In the genomic region with DNA sequence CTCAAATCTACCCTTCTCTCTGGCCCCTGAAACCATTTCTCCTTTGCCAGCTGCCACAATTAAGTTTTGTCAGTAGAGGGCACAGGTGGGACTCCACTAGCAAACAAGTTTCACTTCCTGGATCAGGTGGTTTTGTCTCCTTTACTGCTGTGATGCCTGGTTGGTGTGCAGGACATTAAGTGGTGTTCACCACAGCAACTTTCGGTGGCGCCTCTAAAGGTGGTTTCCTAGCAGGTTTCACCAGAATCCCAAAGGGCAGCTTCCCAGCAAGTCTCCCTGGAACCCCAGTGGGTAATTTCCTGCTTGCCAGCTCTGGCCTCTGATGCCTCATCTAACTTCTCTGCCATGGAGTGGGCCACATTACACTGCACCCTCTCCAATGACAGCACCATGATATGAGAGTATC, we compare ENCODE assay signal across 8 cellular contexts. TPM values are rescaled to one million over a fixed set of nuclear protein-coding genes. Genes with fewer than 3 reads are reported as not detected.
DNase-seq lines count a peak whose midpoint lies in the region; ATAC-seq and TF ChIP-seq lines count a peak whose summit lies in the region.

No MANE protein-coding gene starts in this region.

- peaks cover 62% of the 10 kb centered on the region for H3K36me3 Mint-ChIP-seq in T-cell

- no peak overlapping the region for H2AK5ac ChIP-seq in mesenchymal stem cell (ENCODE audit: low read length, severe bottlenecking)

- no peak overlapping the region for H2BK15ac ChIP-seq in mesenchymal stem cell (ENCODE audit: low read depth, poor library complexity, severe bottlenecking)

- no peaks in the 10 kb centered on the region for H3K9me3 Mint-ChIP-seq in T-cell

- peak; percentile 62 for TF ChIP-seq CTCF in GM06990 (IDR thresholded peaks at IDR 0.05; ENCODE audit: insufficient read depth, low read length, poor library complexity, severe bottlenecking)

- peak; percentile 98 for ATAC-seq in GM19395 (IDR thresholded peaks at IDR 0.05; ENCODE audit: unreplicated experiment)
- peak; percentile 95 for ATAC-seq in HG03196 (IDR thresholded peaks at IDR 0.05; ENCODE audit: unreplicated experiment)
- peak; percentile 52 to 67 (median 54) for ATAC-seq in T-cell (replicated peaks in 1 of 4)

- no peak overlapping the region for H3K9ac ChIP-seq in mesenchymal stem cell (ENCODE audit: low read length)

- H3K27ac Mint-ChIP-seq in T-cell: peak overlapping the region in 1 of 2 donors; percentile 44

- H3K4me1 Mint-ChIP-seq in T-cell: peaks cover 0 to 2% (median 0%) of the 10 kb centered on the region in 3 donors

- H3K23ac ChIP-seq in mesenchymal stem cell (ENCODE audit: low read length in 2 of 2): no peak overlapping the region

- no peak overlapping the region for H3K18ac ChIP-seq in mesenchymal stem cell (ENCODE audit: low read depth in 1 of 2, low read length in 2 of 2)

- POLR2A ChIA-PET in T-cell (lab: Charles Lee): no interaction called here

- H2AFZ ChIP-seq in mesenchymal stem cell (ENCODE audit: low read depth, low read length): no peak overlapping the region

- no peak overlapping the region for H4K91ac ChIP-seq in mesenchymal stem cell (ENCODE audit: low read length)

- H3K27me3 ChIP-seq in GM06990 (replicated peaks; ENCODE audit: control insufficient read depth, insufficient read depth, low read length): no peaks in the 10 kb centered on the region
- no peaks in the 10 kb centered on the region for H3K27me3 ChIP-seq in mesenchymal stem cell (ENCODE audit: control insufficient read depth in 1 of 2, insufficient read depth in 1 of 2, low read length in 2 of 2)

- no peak overlapping the region for H2BK5ac ChIP-seq in mesenchymal stem cell (ENCODE audit: low read depth, low read length, poor library complexity, severe bottlenecking)

- peaks cover 16% of the 10 kb centered on the region for H3K9me3 ChIP-seq in mesenchymal stem cell (ENCODE audit: control insufficient read depth, low read length)

- CTCF ChIA-PET in T-cell (lab: Charles Lee): interaction anchor here (0.6 to 1.3 kb wide), 3 partner anchors 17 to 691 kb away, joined by 3 to 6 read pairs (median 6); partner anchors contain the start of gene MED4 (in 1 of the 2)

- H3K14ac ChIP-seq in mesenchymal stem cell (ENCODE audit: low read length in 2 of 2): no peak overlapping the region

- no peak overlapping the region for H2BK12ac ChIP-seq in mesenchymal stem cell (ENCODE audit: low read length in 2 of 2)

- H3K4me1 ChIP-seq in mesenchymal stem cell (ENCODE audit: control insufficient read depth, insufficient read depth, low read depth, low read length): no peaks in the 10 kb centered on the region

- peaks cover 11% of the 10 kb centered on the region for H3K36me3 ChIP-seq in GM06990 (ENCODE audit: control insufficient read depth, insufficient read depth, low read length)
- H3K36me3 ChIP-seq in mesenchymal stem cell (ENCODE audit: control insufficient read depth in 1 of 2, insufficient read depth in 2 of 2, low read depth in 1 of 2, low read length in 2 of 2): peaks cover 30 to 93% of the 10 kb centered on the region in 2 experiments

- H3K27me3 Mint-ChIP-seq in T-cell: no peaks in the 10 kb centered on the region

- H3K27ac ChIP-seq in mesenchymal stem cell (ENCODE audit: low read length, poor library complexity, severe bottlenecking): no peak overlapping the region

- no peak overlapping the region for H3K4ac ChIP-seq in mesenchymal stem cell (ENCODE audit: low read depth in 1 of 2, low read length in 2 of 2)

- H3K4me3 ChIP-seq in GM06990 (replicated peaks; ENCODE audit: low read depth, low read length): no peak overlapping the region
- no peak overlapping the region for H3K4me3 ChIP-seq in mesenchymal stem cell (ENCODE audit: insufficient read depth in 1 of 2, low read depth in 1 of 2, low read length in 2 of 2)

- no peak overlapping the region for H3K4me3 Mint-ChIP-seq in T-cell

- no peak overlapping the region for H2BK120ac ChIP-seq in mesenchymal stem cell (ENCODE audit: low read depth, low read length)

- DNase-seq in GM06990 (ENCODE audit: extremely low read depth, insufficient read length) (peak; percentile 44), T-cell (peak in 5 of 34 experiments; percentile 1 to 12 (median 5)), mesenchymal stem cell (no peak), NCI-H1436 (lab: John Stamatoyannopoulos, UW) (no peak), NCI-H1417 treated with DMSO at 0.1 percent for 48 hours (lab: John Stamatoyannopoulos, UW) (no peak), epidermal melanocyte (ENCODE audit: insufficient read length, low spot score) (no peak)

- no peak overlapping the region for H3K4me2 ChIP-seq in mesenchymal stem cell (ENCODE audit: low read length, poor library complexity, severe bottlenecking)

- peaks cover 26% of the 10 kb centered on the region for H3K79me1 ChIP-seq in mesenchymal stem cell (replicated peaks; ENCODE audit: low read length, poor library complexity, severe bottlenecking)

- peak overlapping the region; percentile 6 for H4K8ac ChIP-seq in mesenchymal stem cell (ENCODE audit: low read length)

- WGBS in mesenchymal stem cell: 50% methylated on average over 2 of the region's 2 CpGs

RNA-seq across cellular contexts. Expression of gene MED4, which starts 16.6 kb away (rescaled TPM):
- total RNA-seq in T-cell: 10 to 100 TPM; 43.7 to 51.3 (median 45.7) TPM
- 38.8 TPM for polyA plus RNA-seq in mesenchymal stem cell (2013, experiment 1 of 2)
- polyA plus RNA-seq in mesenchymal stem cell (2013, experiment 2 of 2): 39.3 TPM

RNA-seq across cellular contexts. Expression of gene NUDT15, which starts 40.7 kb away (rescaled TPM):
- 10 to 100 TPM in 1 of 5 donors, 1 to 10 TPM in 4; 4.9 to 10.4 (median 5.6) TPM for total RNA-seq in T-cell
- polyA plus RNA-seq in mesenchymal stem cell (2013, experiment 1 of 2): 10.3 TPM
- 10.7 TPM for polyA plus RNA-seq in mesenchymal stem cell (2013, experiment 2 of 2)
